8 cellular contexts compared by ENCODE assay signal in genomic region chr11:64204464-64204989, GRCh38. TPM values are rescaled to one million over a fixed set of nuclear protein-coding genes. Genes with fewer than 3 reads are reported as not detected.
DNase-seq lines count a peak whose midpoint lies in the region; ATAC-seq and TF ChIP-seq lines count a peak whose summit lies in the region.

No MANE protein-coding gene starts in this region.

- peaks cover 5 to 75% (median 44%) of the 10 kb centered on the region in 9 donors for H3K36me3 ChIP-seq in heart right ventricle
- peaks cover 23% of the 10 kb centered on the region for H3K36me3 ChIP-seq in rectal smooth muscle tissue (ENCODE audit: control insufficient read depth, insufficient read depth, low read length)

- intact Hi-C loops in heart right ventricle (cut with DNase I), result loop anchor here in 7 of 10 donors (1.0 to 5.0 kb wide), 4 partner anchors 64 to 98 kb away; partner anchors contain the start of gene CATSPERZ (in 5 of the 7)

- H3K4me1 Mint-ChIP-seq in T-cell, result peaks cover 36 to 47% (median 47%) of the 10 kb centered on the region in 3 donors

- H3K4me3 ChIP-seq in heart right ventricle (no peak overlapping the region), rectal smooth muscle tissue (ENCODE audit: low read length) (no peak overlapping the region)

- H3K9me3 Mint-ChIP-seq in T-cell, result no peaks in the 10 kb centered on the region

- no peaks in the 10 kb centered on the region for H3K27me3 Mint-ChIP-seq in T-cell

- H3K27ac Mint-ChIP-seq in T-cell, result peak overlapping the region; percentile 85 to 87

- POLR2A ChIA-PET in GM10248 (lab: Yijun Ruan, JAX), result interaction anchor here (0.5 to 4.7 kb wide), 9 partner anchors 13 to 1373 kb away, joined by 3 to 36 read pairs (median 6); partner anchors contain the start of genes FKBP2, NUDT22, STIP1 and STX5
- POLR2A ChIA-PET in T-cell (lab: Charles Lee), result interaction anchor here (0.6 to 1.0 kb wide), 4 partner anchors 97 to 222 kb away, joined by 3 to 7 read pairs (median 4); partner anchors contain the start of gene ESRRA (in 1 of the 2)

- 43 to 51% methylated on average over 7 of the region's 7 CpGs for WGBS in heart right ventricle, 2 donors

- peak overlapping the region; percentile 17 to 68 (median 65) for H3K4me3 Mint-ChIP-seq in T-cell

- no peaks in the 10 kb centered on the region for H3K9me3 ChIP-seq in heart right ventricle

- CTCF ChIA-PET in GM10248 (lab: Yijun Ruan, JAX) (interaction anchor here (0.6 to 16.7 kb wide), 26 partner anchors 9 to 204 kb away, joined by 3 to 368 read pairs (median 6); partner anchors contain the start of genes BAD, CATSPERZ, DNAJC4 and ESRRA), T-cell (lab: Charles Lee) (interaction anchor here (0.7 to 4.8 kb wide), 20 partner anchors 9 to 1477 kb away, joined by 3 to 122 read pairs (median 4); partner anchors contain the start of genes BAD (in 1 of the 2), CATSPERZ (in 1 of the 2), ESRRA (in 1 of the 2) and FKBP2 (in 1 of the 2))

- ATAC-seq in T-cell (replicated peaks in 1 of 4), result peak; percentile 46 to 70 (median 48)
- ATAC-seq in heart right ventricle, result peak; percentile 46 to 75 (median 64)
- no peak for ATAC-seq in GM21528 (IDR thresholded peaks at IDR 0.05; ENCODE audit: low FRiP score, unreplicated experiment)
- no peak for ATAC-seq in GM18867 (IDR thresholded peaks at IDR 0.05; ENCODE audit: unreplicated experiment)

- peaks cover 29% of the 10 kb centered on the region for H3K36me3 Mint-ChIP-seq in T-cell

- no peak overlapping the region for H3K9ac ChIP-seq in rectal smooth muscle tissue (ENCODE audit: low read length)

- peak; percentile 84 for TF ChIP-seq CTCF in GM10248 (IDR thresholded peaks at IDR 0.05; ENCODE audit: control extremely low read depth, extremely low read depth, low read depth, missing control alignments)
- peak; percentile 39 to 83 (median 73) for TF ChIP-seq CTCF in heart right ventricle (IDR thresholded peaks at IDR 0.05)

- peak; percentile 83 for DNase-seq in GM10248 (ENCODE audit: extremely low spot score)
- peak; percentile 14 for DNase-seq in NCI-H187 treated with DMSO at 0.1 percent for 48 hours (lab: John Stamatoyannopoulos, UW)
- peak; percentile 68 to 89 (median 83) for DNase-seq in T-cell
- peak; percentile 94 for DNase-seq in amniotic epithelial cell (ENCODE audit: low read depth)
- peak; percentile 82 to 85 for DNase-seq in heart right ventricle

- H3K27me3 ChIP-seq in heart right ventricle (no peaks in the 10 kb centered on the region), rectal smooth muscle tissue (ENCODE audit: control insufficient read depth, insufficient read depth, low read length) (no peaks in the 10 kb centered on the region)

- H3K27ac ChIP-seq in heart right ventricle (peak overlapping the region in 7 of 10 donors; percentile 1 to 99 (median 28)), rectal smooth muscle tissue (ENCODE audit: low read depth, low read length) (peak overlapping the region; percentile 16)

- H3K4me1 ChIP-seq in heart right ventricle (peaks cover 7 to 55% (median 39%) of the 10 kb centered on the region in 9 donors), rectal smooth muscle tissue (ENCODE audit: control insufficient read depth, insufficient read depth, low read length) (peaks cover 3% of the 10 kb centered on the region)

RNA-seq across cellular contexts. Expression of gene FERMT3, which starts 2.0 kb away (rescaled TPM):
- total RNA-seq in T-cell (100 to 1,000 TPM; 115 to 184 (median 161) TPM), heart right ventricle (10 to 100 TPM in 1 of 10 donors, 1 to 10 TPM in 9; 2.3 to 30.8 (median 5.4) TPM)
- 1 to 10 TPM; 7.5 to 9.2 TPM for polyA plus RNA-seq in heart right ventricle

RNA-seq across cellular contexts. Expression of gene STIP1, which starts 18.6 kb away (rescaled TPM):
- total RNA-seq in T-cell, result 100 to 1,000 TPM in 3 of 5 donors, 10 to 100 TPM in 2; 61.1 to 133 (median 107) TPM
- total RNA-seq in heart right ventricle, result 100 to 1,000 TPM in 1 of 10 donors, 10 to 100 TPM in 9; 67.4 to 105 (median 87.9) TPM
- polyA plus RNA-seq in heart right ventricle, result 100 to 1,000 TPM in 1 of 2 donors, 10 to 100 TPM in 1; 55.3 to 144 TPM

RNA-seq across cellular contexts. Expression of gene TRPT1, which starts 21.5 kb away (rescaled TPM):
- total RNA-seq in T-cell (10 to 100 TPM; 16.1 to 48.3 (median 40.2) TPM), heart right ventricle (10 to 100 TPM; 50.5 to 81.7 (median 61.4) TPM)
- polyA plus RNA-seq in heart right ventricle, result 100 to 1,000 TPM in 1 of 2 donors, 10 to 100 TPM in 1; 87.2 to 188 TPM

RNA-seq across cellular contexts. Expression of gene NUDT22, which starts 21.5 kb away (rescaled TPM):
- total RNA-seq in T-cell (100 to 1,000 TPM in 1 of 5 donors, 10 to 100 TPM in 4; 49.7 to 108 (median 97.5) TPM), heart right ventricle (10 to 100 TPM; 57.3 to 85.6 (median 71.0) TPM)
- polyA plus RNA-seq in heart right ventricle, result 10 to 100 TPM; 93.0 to 95.2 TPM

RNA-seq across cellular contexts. Expression of gene DNAJC4, which starts 25.8 kb away (rescaled TPM):
- total RNA-seq in T-cell, result 10 to 100 TPM; 46.2 to 64.7 (median 51.4) TPM
- total RNA-seq in heart right ventricle, result 10 to 100 TPM; 46.6 to 64.7 (median 52.0) TPM
- polyA plus RNA-seq in heart right ventricle, result 100 to 1,000 TPM in 1 of 2 donors, 10 to 100 TPM in 1; 48.0 to 173 TPM

Comparison
In these comparisons a context has a peak if more than half of its experiments do, and no peak if none do; other contexts are left out.
1. DNase-seq: peak in every context shown above with its lines; median percentile 94 in amniotic epithelial cell; 84 in heart right ventricle; 83 in GM10248; 83 in T-cell; 14 in NCI-H187 treated with DMSO at 0.1 percent for 48 hours.
2. ATAC-seq: peak in T-cell (4 of 4) and heart right ventricle (8 of 8); none in GM21528 (single experiment) and GM18867 (single experiment).